Comparison of ENCODE assay signal across 1 cellular context in the genomic region with DNA sequence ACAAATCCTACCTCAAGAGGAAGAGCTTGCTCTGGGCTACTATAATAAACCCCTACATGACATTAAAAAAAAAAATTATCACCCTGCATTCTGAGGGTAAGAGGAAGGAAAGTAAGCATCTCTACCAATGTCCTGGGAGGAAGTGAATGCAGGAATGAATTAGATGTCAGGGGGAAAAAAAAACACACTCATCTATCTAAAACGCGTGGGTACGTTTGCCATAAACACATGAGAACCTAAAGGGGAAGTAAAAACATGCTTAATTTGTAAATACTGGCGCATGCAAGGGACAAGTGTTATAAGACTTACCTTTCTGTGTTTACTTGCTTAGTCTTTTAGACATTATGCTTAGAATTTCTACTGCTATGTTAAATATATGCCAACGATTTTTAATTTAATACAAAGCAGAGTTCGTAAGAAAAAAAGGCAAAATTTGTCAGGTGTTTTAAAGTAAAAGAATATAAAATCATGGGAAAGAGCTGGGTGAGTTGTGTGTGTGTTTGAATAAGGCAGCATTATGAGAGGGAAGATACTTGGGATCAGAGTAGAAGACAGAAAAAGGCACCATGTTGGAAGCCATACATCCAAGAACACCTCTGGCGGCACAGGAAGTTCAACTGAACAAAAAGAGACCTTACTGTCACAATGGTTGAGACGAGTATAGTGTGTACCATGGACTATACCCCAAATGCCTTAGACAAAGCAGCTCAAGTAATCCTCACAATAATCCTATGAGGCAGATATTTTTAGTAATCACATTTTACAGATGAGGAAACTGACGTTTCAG.
TF ChIP-seq lines count a peak whose summit lies in the region.

No MANE protein-coding gene starts in this region.

TF ChIP-seq in HepG2, 621 proteins besides CTCF, POLR2A, EP300 and RAD21:
- TF ChIP-seq, protein P1, sequence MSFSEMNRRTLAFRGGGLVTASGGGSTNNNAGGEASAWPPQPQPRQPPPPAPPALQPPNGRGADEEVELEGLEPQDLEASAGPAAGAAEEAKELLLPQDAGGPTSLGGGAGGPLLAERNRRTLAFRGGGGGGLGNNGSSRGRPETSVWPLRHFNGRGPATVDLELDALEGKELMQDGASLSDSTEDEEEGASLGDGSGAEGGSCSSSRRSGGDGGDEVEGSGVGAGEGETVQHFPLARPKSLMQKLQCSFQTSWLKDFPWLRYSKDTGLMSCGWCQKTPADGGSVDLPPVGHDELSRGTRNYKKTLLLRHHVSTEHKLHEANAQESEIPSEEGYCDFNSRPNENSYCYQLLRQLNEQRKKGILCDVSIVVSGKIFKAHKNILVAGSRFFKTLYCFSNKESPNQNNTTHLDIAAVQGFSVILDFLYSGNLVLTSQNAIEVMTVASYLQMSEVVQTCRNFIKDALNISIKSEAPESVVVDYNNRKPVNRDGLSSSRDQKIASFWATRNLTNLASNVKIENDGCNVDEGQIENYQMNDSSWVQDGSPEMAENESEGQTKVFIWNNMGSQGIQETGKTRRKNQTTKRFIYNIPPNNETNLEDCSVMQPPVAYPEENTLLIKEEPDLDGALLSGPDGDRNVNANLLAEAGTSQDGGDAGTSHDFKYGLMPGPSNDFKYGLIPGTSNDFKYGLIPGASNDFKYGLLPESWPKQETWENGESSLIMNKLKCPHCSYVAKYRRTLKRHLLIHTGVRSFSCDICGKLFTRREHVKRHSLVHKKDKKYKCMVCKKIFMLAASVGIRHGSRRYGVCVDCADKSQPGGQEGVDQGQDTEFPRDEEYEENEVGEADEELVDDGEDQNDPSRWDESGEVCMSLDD (CRISPR knock-in tag; IDR thresholded peaks at IDR 0.05; ENCODE audit: borderline replicate concordance) = no peak
- TF ChIP-seq TCF7L2 (IDR thresholded peaks at IDR 0.05; ENCODE audit: low read depth, low read length) (no peak), ZNF205 (CRISPR knock-in tag; IDR thresholded peaks at IDR 0.05) (no peak), RBM22 (optimal IDR thresholded peaks at IDR 0.05; ENCODE audit: low read length) (no peak), SKI (IDR thresholded peaks at IDR 0.05; ENCODE audit: partially characterized antibody) (no peak)
- TF ChIP-seq, protein P2, sequence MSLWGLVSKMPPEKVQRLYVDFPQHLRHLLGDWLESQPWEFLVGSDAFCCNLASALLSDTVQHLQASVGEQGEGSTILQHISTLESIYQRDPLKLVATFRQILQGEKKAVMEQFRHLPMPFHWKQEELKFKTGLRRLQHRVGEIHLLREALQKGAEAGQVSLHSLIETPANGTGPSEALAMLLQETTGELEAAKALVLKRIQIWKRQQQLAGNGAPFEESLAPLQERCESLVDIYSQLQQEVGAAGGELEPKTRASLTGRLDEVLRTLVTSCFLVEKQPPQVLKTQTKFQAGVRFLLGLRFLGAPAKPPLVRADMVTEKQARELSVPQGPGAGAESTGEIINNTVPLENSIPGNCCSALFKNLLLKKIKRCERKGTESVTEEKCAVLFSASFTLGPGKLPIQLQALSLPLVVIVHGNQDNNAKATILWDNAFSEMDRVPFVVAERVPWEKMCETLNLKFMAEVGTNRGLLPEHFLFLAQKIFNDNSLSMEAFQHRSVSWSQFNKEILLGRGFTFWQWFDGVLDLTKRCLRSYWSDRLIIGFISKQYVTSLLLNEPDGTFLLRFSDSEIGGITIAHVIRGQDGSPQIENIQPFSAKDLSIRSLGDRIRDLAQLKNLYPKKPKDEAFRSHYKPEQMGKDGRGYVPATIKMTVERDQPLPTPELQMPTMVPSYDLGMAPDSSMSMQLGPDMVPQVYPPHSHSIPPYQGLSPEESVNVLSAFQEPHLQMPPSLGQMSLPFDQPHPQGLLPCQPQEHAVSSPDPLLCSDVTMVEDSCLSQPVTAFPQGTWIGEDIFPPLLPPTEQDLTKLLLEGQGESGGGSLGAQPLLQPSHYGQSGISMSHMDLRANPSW (CRISPR knock-in tag; IDR thresholded peaks at IDR 0.05; ENCODE audit: borderline replicate concordance) = no peak
